8 cellular contexts compared by ENCODE assay signal in genomic region chr12:68609955-68610434, GRCh38. TPM values are rescaled to one million over a fixed set of nuclear protein-coding genes. Genes with fewer than 3 reads are reported as not detected.
DNase-seq lines count a peak whose midpoint lies in the region; ATAC-seq, FAIRE-seq and TF ChIP-seq lines count a peak whose summit lies in the region.

No MANE protein-coding gene starts in this region.

- H3K4me3 ChIP-seq in A549 (peak overlapping the region; percentile 93), HAP-1 (peak overlapping the region; percentile 71)

- in situ Hi-C loops in HAP-1 (cut with MboI; ENCODE audit: low sequenced_read_pairs), result no loop called here

- ATAC-seq in A549, result peak; percentile 0 to 9; a peak in 2 of 6 replicates
- ATAC-seq in foreskin keratinocyte, result no peak
- ATAC-seq in HG02642 (IDR thresholded peaks at IDR 0.05; ENCODE audit: poor library complexity, unreplicated experiment), result no peak
- no peak for ATAC-seq in HG03469 (IDR thresholded peaks at IDR 0.05; ENCODE audit: unreplicated experiment)
- no peak for ATAC-seq in HG02885 (IDR thresholded peaks at IDR 0.05; ENCODE audit: poor library complexity, unreplicated experiment)

- no peaks in the 10 kb centered on the region; the same call in 1 of the 2 replicates for H3K36me3 ChIP-seq in HAP-1 (replicated peaks)

- POLR2A ChIA-PET in A549 (lab: Yijun Ruan, JAX), result interaction anchor here (0.6 to 2.0 kb wide), 13 partner anchors 11 to 253 kb away, joined by 3 to 21 read pairs (median 3); no protein-coding TSS in a partner anchor

- no peak for TF ChIP-seq POLR2A in A549 (IDR thresholded peaks at IDR 0.05; ENCODE audit: low read length)

- TF ChIP-seq CTCF in A549 (IDR thresholded peaks at IDR 0.05) (no peak), VCaP (conservative IDR thresholded peaks at IDR 0.05) (no peak), foreskin keratinocyte (conservative IDR thresholded peaks at IDR 0.05) (no peak)

- no peak for TF ChIP-seq RAD21 in A549 (conservative IDR thresholded peaks at IDR 0.05 in 1 of 2, IDR thresholded peaks at IDR 0.05 in 1 of 2)

- FAIRE-seq in A549 (lab: Jason Lieb, UNC), result no peak

- no peak for TF ChIP-seq EP300 in A549 (IDR thresholded peaks at IDR 0.05)

- no peaks in the 10 kb centered on the region for H3K9me3 ChIP-seq in A549
- H3K9me3 ChIP-seq in HAP-1, result no peaks in the 10 kb centered on the region

- WGBS in A549 (ENCODE audit: missing lambda C conversion rate), result 14% methylated on average over 13 of the region's 13 CpGs

- DNase-seq in A549 (ENCODE audit: low read depth in 1 of 2, low spot score in 1 of 2) (peak in 1 of 2 experiments; percentile 55), HAP-1 (ENCODE audit: low spot score in 2 of 2) (no peak), foreskin keratinocyte (no peak), renal cortical epithelial cell (ENCODE audit: low read depth) (peak; percentile 31)

- H3K4me1 ChIP-seq in A549 (peaks cover 33% of the 10 kb centered on the region), HAP-1 (peaks cover 29% of the 10 kb centered on the region), foreskin keratinocyte (peaks cover 17% of the 10 kb centered on the region)

- peak overlapping the region; percentile 69 for H3K4me2 ChIP-seq in A549

- no peaks in the 10 kb centered on the region for H3K27me3 ChIP-seq in HAP-1 (ENCODE audit: low read depth)
- H3K27me3 ChIP-seq in foreskin keratinocyte, result no peaks in the 10 kb centered on the region

- CTCF ChIA-PET in A549 (lab: Yijun Ruan, JAX), result interaction anchor here (0.6 to 4.5 kb wide), 5 partner anchors 14 to 256 kb away, joined by 3 to 16 read pairs (median 5); no protein-coding TSS in a partner anchor

- peak overlapping the region; percentile 85 to 90 for H3K27ac ChIP-seq in A549
- peak overlapping the region; percentile 83 for H3K27ac ChIP-seq in VCaP
- peak overlapping the region; percentile 45 for H3K27ac ChIP-seq in foreskin keratinocyte

TF ChIP-seq in A549, 52 proteins besides CTCF, POLR2A, EP300 and RAD21 (continues in another document):
- TF ChIP-seq ZFP36 (IDR thresholded peaks at IDR 0.05; ENCODE audit: borderline replicate concordance, partially characterized antibody), result no peak
- no peak for TF ChIP-seq EHMT2 (IDR thresholded peaks at IDR 0.05; ENCODE audit: low read depth)
- TF ChIP-seq NFE2L2 (conservative IDR thresholded peaks at IDR 0.05; ENCODE audit: low read length), result no peak
- no peak for TF ChIP-seq NPAS2 (CRISPR knock-in tag; IDR thresholded peaks at IDR 0.05; ENCODE audit: borderline replicate concordance)
- TF ChIP-seq ZNF302 (CRISPR knock-in tag; IDR thresholded peaks at IDR 0.05), result peak; percentile 48; the same call in 1 of the 2 replicates
- no peak for TF ChIP-seq MAFK (IDR thresholded peaks at IDR 0.05; ENCODE audit: partially characterized antibody)
- peak; percentile 54; the same call in 1 of the 2 replicates for TF ChIP-seq HOXB13 (CRISPR knock-in tag; IDR thresholded peaks at IDR 0.05; ENCODE audit: low read depth)
- TF ChIP-seq SREBF2 (IDR thresholded peaks at IDR 0.05), result no peak
- TF ChIP-seq RNF2 (IDR thresholded peaks at IDR 0.05; ENCODE audit: borderline replicate concordance, low read depth), result no peak
- no peak for TF ChIP-seq FOSL2 (IDR thresholded peaks at IDR 0.05)
- no peak for TF ChIP-seq FOSL2 (CRISPR knock-in tag; IDR thresholded peaks at IDR 0.05)
- peak; percentile 39; the same call in 1 of the 2 replicates for TF ChIP-seq FOXS1 (CRISPR knock-in tag; IDR thresholded peaks at IDR 0.05)
- TF ChIP-seq TP53 (CRISPR knock-in tag; IDR thresholded peaks at IDR 0.05), result no peak
- TF ChIP-seq HDAC2 (IDR thresholded peaks at IDR 0.05), result no peak; the same call in 1 of the 2 replicates
- TF ChIP-seq RFX5 (IDR thresholded peaks at IDR 0.05), result no peak
- TF ChIP-seq PBX3 (IDR thresholded peaks at IDR 0.05), result no peak
- no peak for TF ChIP-seq MAZ (IDR thresholded peaks at IDR 0.05; ENCODE audit: borderline replicate concordance, low read depth, low read length)
- no peak for TF ChIP-seq POLR2AphosphoS2 (conservative IDR thresholded peaks at IDR 0.05; ENCODE audit: low read length)
- TF ChIP-seq FOSB (CRISPR knock-in tag; IDR thresholded peaks at IDR 0.05), result peak; percentile 34; the same call in 1 of the 2 replicates
- TF ChIP-seq NR3C1 (IDR thresholded peaks at IDR 0.05), result no peak
- no peak for TF ChIP-seq GATA3 (IDR thresholded peaks at IDR 0.05; ENCODE audit: borderline replicate concordance)
- TF ChIP-seq HOXB5 (CRISPR knock-in tag; IDR thresholded peaks at IDR 0.05), result 0 out of 2 replicates have a peak, but pooled peaks have one; percentile 56
- no peak for TF ChIP-seq REST (IDR thresholded peaks at IDR 0.05)
- TF ChIP-seq CBX8 (IDR thresholded peaks at IDR 0.05), result no peak
- no peak for TF ChIP-seq ELK1 (IDR thresholded peaks at IDR 0.05; ENCODE audit: low read depth, low read length)
- TF ChIP-seq RARB (CRISPR knock-in tag; IDR thresholded peaks at IDR 0.05), result no peak
- TF ChIP-seq ESRRA (IDR thresholded peaks at IDR 0.05; ENCODE audit: borderline replicate concordance, low read length), result no peak
- TF ChIP-seq RCOR1 (IDR thresholded peaks at IDR 0.05; ENCODE audit: low read depth, low read length), result no peak
- no peak for TF ChIP-seq CHD2 (IDR thresholded peaks at IDR 0.05; ENCODE audit: low read length, partially characterized antibody)
- TF ChIP-seq E2F6 (IDR thresholded peaks at IDR 0.05; ENCODE audit: borderline replicate concordance, low read depth), result peak; percentile 95
- no peak for TF ChIP-seq SMC3 (IDR thresholded peaks at IDR 0.05)

RNA-seq across cellular contexts. Expression of gene RAP1B, which starts 0.7 kb away (rescaled TPM):
- polyA plus RNA-seq in A549 (2011; rRNA removed) (226 and 305 TPM in 2 replicates), A549 (2017; fragmentation: RNase III; extraction: RNeasy Plus Mini Kit Qiagen cat#74134 plus additional on column Dnase treatment) (196 to 206 TPM (median 205 TPM) in 3 replicates), foreskin keratinocyte (118 and 129 TPM in 2 replicates)
- 109 TPM in 2 replicates for polyA plus RNA-seq in A549 (2012; cell fraction: cytosol; rRNA removed)
- 41.2 and 57.7 TPM in 2 replicates for polyA plus RNA-seq in A549 (2012; cell fraction: nucleus; rRNA removed)
- 42.7 and 43.8 TPM in 2 replicates for polyA minus RNA-seq in A549 (2011; rRNA and poly(A)+ RNA removed)
- total RNA-seq in foreskin keratinocyte (173 and 175 TPM in 2 replicates), renal cortical epithelial cell (259 and 270 TPM in 2 replicates)

Comparison
In these comparisons a context has a peak if more than half of its experiments do, and no peak if none do; other contexts are left out.
1. ATAC-seq: peak in A549 (2 of 2); none in foreskin keratinocyte (single experiment), HG02642 (single experiment), HG03469 (single experiment) and HG02885 (single experiment).
2. Peak in every context shown above with its lines, with median percentiles within 50 percentile points of each other: H3K27ac ChIP-seq.